1 cellular context compared by ENCODE assay signal in genomic region chr1:173827611-173828010, GRCh38.
TF ChIP-seq lines count a peak whose summit lies in the region.

No MANE protein-coding gene starts in this region.

TF ChIP-seq in GM12878, 131 proteins besides CTCF, POLR2A, EP300 and RAD21:
- TF ChIP-seq CEBPZ (IDR thresholded peaks at IDR 0.05; ENCODE audit: low read depth, low read length) (no peak), ZNF592 (IDR thresholded peaks at IDR 0.05) (no peak), NFIC (IDR thresholded peaks at IDR 0.05; ENCODE audit: low read depth, low read length) (no peak), MEF2B (IDR thresholded peaks at IDR 0.05; ENCODE audit: partially characterized antibody, poor library complexity, severe bottlenecking) (no peak), CBFB (IDR thresholded peaks at IDR 0.05; ENCODE audit: low read depth) (no peak), RELB (IDR thresholded peaks at IDR 0.05; ENCODE audit: low read depth) (no peak), IKZF2 (IDR thresholded peaks at IDR 0.05) (no peak), ZSCAN29 (IDR thresholded peaks at IDR 0.05) (no peak), CUX1 (IDR thresholded peaks at IDR 0.05; ENCODE audit: insufficient replicate concordance, low read depth, low read length) (no peak), BMI1 (IDR thresholded peaks at IDR 0.05; ENCODE audit: borderline replicate concordance) (no peak), BRCA1 (IDR thresholded peaks at IDR 0.05; ENCODE audit: low read depth, low read length) (no peak), MXI1 (IDR thresholded peaks at IDR 0.05; ENCODE audit: low read depth, low read length) (no peak), ATF7 (IDR thresholded peaks at IDR 0.05; ENCODE audit: low read depth) (no peak), PAX8 (IDR thresholded peaks at IDR 0.05) (no peak), BCL11A (IDR thresholded peaks at IDR 0.05; ENCODE audit: low read depth, low read length) (no peak), TCF3 (IDR thresholded peaks at IDR 0.05; ENCODE audit: borderline replicate concordance, insufficient read depth, low read depth, low read length) (no peak), EZH2 (IDR thresholded peaks at IDR 0.05; ENCODE audit: borderline replicate concordance, control insufficient read depth, low read depth, low read length) (no peak), ZBED1 (IDR thresholded peaks at IDR 0.05; ENCODE audit: borderline replicate concordance) (no peak), PML (IDR thresholded peaks at IDR 0.05; ENCODE audit: low read length) (no peak), HDGF (IDR thresholded peaks at IDR 0.05) (no peak)
